In the genomic region with DNA sequence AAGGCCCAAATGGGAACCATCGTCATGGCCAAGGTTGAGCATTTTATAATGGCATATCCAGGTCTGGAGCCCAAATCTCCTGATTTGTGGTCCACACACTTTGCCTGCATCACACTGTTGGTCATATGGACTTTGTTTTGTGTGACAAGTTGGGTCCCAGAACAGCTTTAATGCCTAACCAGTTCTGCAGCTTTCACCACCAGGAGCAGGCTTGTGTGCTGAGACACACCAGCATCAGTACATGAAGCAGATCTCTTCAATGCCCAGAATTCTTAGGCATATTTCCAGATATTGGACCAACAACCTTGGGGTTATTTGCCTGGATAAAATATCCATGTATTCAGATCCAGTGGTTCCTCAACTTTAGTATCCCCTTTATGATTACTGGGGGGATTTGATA, we compare ENCODE assay signal across 14 cellular contexts.
"Had no signal": no experiment of that assay in that cellular context is flagged by ENCODE, and none has a peak within 500 bp of the region (broad histone marks: within the 10 kb centered on the region; RNA-seq: fewer than 3 reads in every experiment).

No MANE protein-coding gene starts in this region.

- ATAC-seq: left lung; mucosa of descending colon; naive thymus-derived CD4-positive, alpha-beta T cell; sciatic nerve had no signal

- H3K36me3 Mint-ChIP-seq: naive thymus-derived CD4-positive, alpha-beta T cell had no signal

- DNase-seq: activated CD4-positive, alpha-beta T cell treated with anti-CD3 and anti-CD28 coated beads, Interleukin-2, amount 10 ng/mL, durations not matched to agents 24 days and 14 days; activated CD4-positive, CD25-positive, alpha-beta regulatory T cell; activated CD8-positive, alpha-beta memory T cell treated with anti-CD3 and anti-CD28 coated beads, Interleukin-2, amount 50 U/mL, for 48 hours; activated naive CD8-positive, alpha-beta T cell treated with anti-CD3 and anti-CD28 coated beads, Interleukin-2, amount 10 ng/mL, durations not matched to agents 7 days and 5 days; cerebellar nuclear complex; effector CD8-positive, alpha-beta T cell; kidney; left lung; mucosa of descending colon; naive thymus-derived CD4-positive, alpha-beta T cell; ovary had no signal

- H3K27me3 ChIP-seq: ovary had no signal

- H3K27ac Mint-ChIP-seq: activated CD4-positive, alpha-beta T cell treated with anti-CD3 and anti-CD28 coated beads, Interleukin-2, amount 10 ng/mL, durations not matched to agents 24 days and 14 days; activated naive CD8-positive, alpha-beta T cell treated with anti-CD3 and anti-CD28 coated beads, Interleukin-2, amount 10 ng/mL, durations not matched to agents 7 days and 5 days; activated T-helper 1 cell treated with anti-CD3 and anti-CD28 coated beads, Interleukin-12 subunit alpha, Interleukin-12 subunit beta, Interleukin-2, Interleukin-4 antibody, amounts not matched to agents 30 ng/mL and 10 ng/mL and 1 ng/mL, durations not matched to agents 14 hours and 24 hours and 36 hours had no signal

- H3K27ac ChIP-seq: left lung, ovary had no signal

- H3K36me3 ChIP-seq: left lung, ovary had no signal

- H3K4me3 ChIP-seq: left lung, mucosa of descending colon, ovary had no signal

- FAIRE-seq: kidney, urothelium cell line had no signal

- H3K4me3 Mint-ChIP-seq: activated CD4-positive, alpha-beta T cell treated with anti-CD3 and anti-CD28 coated beads, Interleukin-2, amount 10 ng/mL, durations not matched to agents 24 days and 14 days; activated naive CD8-positive, alpha-beta T cell treated with anti-CD3 and anti-CD28 coated beads, Interleukin-2, amount 10 ng/mL, durations not matched to agents 7 days and 5 days; activated T-helper 1 cell treated with anti-CD3 and anti-CD28 coated beads, Interleukin-12 subunit alpha, Interleukin-12 subunit beta, Interleukin-2, Interleukin-4 antibody, amounts not matched to agents 30 ng/mL and 10 ng/mL and 1 ng/mL, durations not matched to agents 14 hours and 24 hours and 36 hours; naive thymus-derived CD4-positive, alpha-beta T cell had no signal

- H3K4me1 ChIP-seq: left lung had no signal

- H3K9me3 Mint-ChIP-seq: activated T-helper 1 cell treated with anti-CD3 and anti-CD28 coated beads, Interleukin-12 subunit alpha, Interleukin-12 subunit beta, Interleukin-2, Interleukin-4 antibody, amounts not matched to agents 30 ng/mL and 10 ng/mL and 1 ng/mL, durations not matched to agents 14 hours and 24 hours and 36 hours had no signal
